ENCODE assay signal across 13 cellular contexts in genomic region chr13:114034481-114034891, GRCh38.
DNase-seq lines count a peak whose midpoint lies in the region; ATAC-seq and TF ChIP-seq lines count a peak whose summit lies in the region.
"Had no signal": no experiment of that assay in that cellular context is flagged by ENCODE, and none has a peak within 500 bp of the region (broad histone marks: within the 10 kb centered on the region; RNA-seq: fewer than 3 reads in every experiment).

No MANE protein-coding gene starts in this region.

- peak overlapping the region; percentile 46 for H3K27ac Mint-ChIP-seq in HFFc6
- peak overlapping the region; percentile 74 for H3K27ac Mint-ChIP-seq in chondrocyte (ENCODE audit: unreplicated experiment)
- peak overlapping the region; percentile 36 for H3K27ac Mint-ChIP-seq in mesothelial cell of epicardium

- H3K36me3 Mint-ChIP-seq in HFFc6 (ENCODE audit: low read depth) (peaks cover 46% of the 10 kb centered on the region), chondrocyte (ENCODE audit: low read depth) (peaks cover 11% of the 10 kb centered on the region), mesothelial cell of epicardium (no peaks in the 10 kb centered on the region)

- DNase-seq in HFFc6 (no peak), chondrocyte (ENCODE audit: low spot score) (no peak), mesothelial cell of epicardium (ENCODE audit: low spot score in 2 of 2, unreplicated experiment in 2 of 2) (no peak), superior temporal gyrus (ENCODE audit: extremely low spot score) (peak; percentile 54), NCI-H128 (lab: John Stamatoyannopoulos, UW; ENCODE audit: unreplicated experiment) (no peak), ecto neural progenitor cell (ENCODE audit: low spot score) (no peak)
- DNase-seq: activated CD4-positive, CD25-positive, alpha-beta regulatory T cell; activated effector memory CD4-positive, alpha-beta T cell treated with anti-CD3 and anti-CD28 coated beads, Interleukin-2, amount 50 U/mL, for 16 hours; effector CD8-positive, alpha-beta T cell; NCI-H510A treated with DMSO at 0.1 percent for 48 hours; SHP77 treated with DMSO at 0.1 percent for 48 hours had no signal

- H3K4me3 Mint-ChIP-seq in HFFc6 = peak overlapping the region; percentile 67; the same call in 1 of the 2 replicates
- no peak overlapping the region for H3K4me3 Mint-ChIP-seq in chondrocyte (ENCODE audit: unreplicated experiment)
- no peak overlapping the region for H3K4me3 Mint-ChIP-seq in mesothelial cell of epicardium
- H3K4me3 Mint-ChIP-seq: neural crest cell had no signal

- ATAC-seq in HG02970 (IDR thresholded peaks at IDR 0.05; ENCODE audit: low FRiP score, unreplicated experiment) = no peak

- H3K9me3 Mint-ChIP-seq in HFFc6 (no peaks in the 10 kb centered on the region), chondrocyte (ENCODE audit: low read depth) (no peaks in the 10 kb centered on the region), mesothelial cell of epicardium (no peaks in the 10 kb centered on the region)
- H3K9me3 Mint-ChIP-seq: neural crest cell had no signal

- peaks cover 61% of the 10 kb centered on the region for H3K4me1 Mint-ChIP-seq in HFFc6 (ENCODE audit: low read depth)
- peaks cover 51% of the 10 kb centered on the region for H3K4me1 Mint-ChIP-seq in chondrocyte (ENCODE audit: low read depth)
- peaks cover 23% of the 10 kb centered on the region for H3K4me1 Mint-ChIP-seq in mesothelial cell of epicardium

- no peak for TF ChIP-seq CTCF in HFFc6 (IDR thresholded peaks at IDR 0.05)
- no peak for TF ChIP-seq CTCF in chondrocyte (IDR thresholded peaks at IDR 0.05)
- TF ChIP-seq CTCF in mesothelial cell of epicardium (IDR thresholded peaks at IDR 0.05; ENCODE audit: unreplicated experiment) = no peak

- H3K27me3 Mint-ChIP-seq in HFFc6 (ENCODE audit: insufficient read depth) (peaks cover 7% of the 10 kb centered on the region), chondrocyte (ENCODE audit: low read depth) (no peaks in the 10 kb centered on the region), mesothelial cell of epicardium (ENCODE audit: low read depth) (no peaks in the 10 kb centered on the region)
